ENCODE assay signal across 12 cellular contexts in the genomic region with DNA sequence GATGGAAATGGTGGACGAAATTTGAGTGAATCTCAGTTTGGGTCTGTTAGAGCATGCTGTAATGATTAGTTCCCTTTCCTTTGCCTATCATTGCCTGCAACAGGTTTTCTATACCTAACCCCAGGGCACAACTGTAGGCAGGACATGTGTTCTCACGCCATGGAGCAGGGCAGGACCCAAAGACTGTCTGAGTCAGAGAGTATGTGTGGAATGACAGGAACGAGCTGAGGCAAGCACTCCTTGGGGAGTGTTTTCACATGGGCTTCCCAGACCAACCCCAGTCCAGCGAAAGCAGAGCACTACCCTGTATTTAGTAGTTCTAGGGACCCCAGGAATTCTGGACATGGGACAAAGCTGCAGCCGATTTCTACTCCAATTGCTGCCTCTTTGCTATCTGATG.
DNase-seq lines count a peak whose midpoint lies in the region; ATAC-seq and TF ChIP-seq lines count a peak whose summit lies in the region.
"Had no signal": no experiment of that assay in that cellular context is flagged by ENCODE, and none has a peak within 500 bp of the region (broad histone marks: within the 10 kb centered on the region; RNA-seq: fewer than 3 reads in every experiment).

No MANE protein-coding gene starts in this region.

- H3K79me2 ChIP-seq in neural progenitor cell (ENCODE audit: low read depth), result no peaks in the 10 kb centered on the region

- no peaks in the 10 kb centered on the region for H3K9me3 ChIP-seq in MG63
- no peaks in the 10 kb centered on the region for H3K9me3 ChIP-seq in neural progenitor cell (ENCODE audit: low read depth)
- H3K9me3 ChIP-seq in sigmoid colon, result no peaks in the 10 kb centered on the region
- H3K9me3 ChIP-seq in mucosa of descending colon, result no peaks in the 10 kb centered on the region
- H3K9me3 ChIP-seq: heart left ventricle, spleen had no signal

- H3K27me3 Mint-ChIP-seq in Calu3 (ENCODE audit: unreplicated experiment) (no peaks in the 10 kb centered on the region), neural progenitor cell (ENCODE audit: insufficient read depth, low read depth) (no peaks in the 10 kb centered on the region)
- H3K27me3 Mint-ChIP-seq in activated naive CD8-positive, alpha-beta T cell treated with anti-CD3 and anti-CD28 coated beads for 36 hours, result peaks cover 9% of the 10 kb centered on the region

- intact Hi-C loops in Calu3 (cut with micrococcal nuclease; ENCODE audit: unreplicated experiment), result no loop called here
- intact Hi-C loops in sigmoid colon (cut with DNase I), result no loop called here
- intact Hi-C loops in mucosa of descending colon (cut with DNase I, micrococcal nuclease), result no loop called here

- H3K9ac ChIP-seq in neural progenitor cell, result no peak overlapping the region

- H3K4me1 Mint-ChIP-seq in Calu3 (ENCODE audit: low read depth, unreplicated experiment) (peaks cover 9% of the 10 kb centered on the region), neural progenitor cell (peaks cover 6% of the 10 kb centered on the region)
- peaks cover 5% of the 10 kb centered on the region for H3K4me1 Mint-ChIP-seq in activated naive CD8-positive, alpha-beta T cell treated with anti-CD3 and anti-CD28 coated beads for 36 hours

- no peak overlapping the region for H2AFZ ChIP-seq in neural progenitor cell (replicated peaks)

- no peaks in the 10 kb centered on the region for H3F3A ChIP-seq in neural progenitor cell (ENCODE audit: low read depth)

- H3K4me1 ChIP-seq in neural progenitor cell, result peaks cover 6% of the 10 kb centered on the region
- no peaks in the 10 kb centered on the region for H3K4me1 ChIP-seq in sigmoid colon
- H3K4me1 ChIP-seq in mucosa of descending colon (ENCODE audit: low read depth), result peaks cover 18% of the 10 kb centered on the region
- H3K4me1 ChIP-seq: heart left ventricle had no signal

- H3K4me3 ChIP-seq in MG63, result no peak overlapping the region
- no peak overlapping the region for H3K4me3 ChIP-seq in neural progenitor cell
- H3K4me3 ChIP-seq in sigmoid colon, result no peak overlapping the region
- H3K4me3 ChIP-seq in mucosa of descending colon, result no peak overlapping the region
- H3K4me3 ChIP-seq: heart left ventricle, spleen had no signal

- CTCF ChIA-PET in Calu3 (lab: Charles Lee), result interaction anchor here (1.0 kb wide), 1 partner anchor 28 kb away, joined by 3 read pairs; no protein-coding TSS in a partner anchor

- no peak for TF ChIP-seq EP300 in sigmoid colon (IDR thresholded peaks at IDR 0.05)

- no peaks in the 10 kb centered on the region for H3K36me3 ChIP-seq in MG63
- no peaks in the 10 kb centered on the region for H3K36me3 ChIP-seq in neural progenitor cell
- no peaks in the 10 kb centered on the region for H3K36me3 ChIP-seq in sigmoid colon
- H3K36me3 ChIP-seq in mucosa of descending colon (ENCODE audit: low read depth), result no peaks in the 10 kb centered on the region
- H3K36me3 ChIP-seq: heart left ventricle, spleen had no signal

- H4K20me1 ChIP-seq in neural progenitor cell (ENCODE audit: low read depth), result no peaks in the 10 kb centered on the region

- DNase-seq in Calu3 (peak; percentile 56), MG63 (peak; percentile 57), neural progenitor cell (ENCODE audit: low spot score) (peak; percentile 4), sigmoid colon (no peak), mucosa of descending colon (no peak)
- DNase-seq in activated naive CD8-positive, alpha-beta T cell treated with anti-CD3 and anti-CD28 coated beads for 36 hours, result no peak
- DNase-seq: heart left ventricle, NCI-H2029 treated with DMSO at 0.1 percent for 48 hours, spleen had no signal

- H3K27ac ChIP-seq in neural progenitor cell (no peak overlapping the region), sigmoid colon (no peak overlapping the region)
- H3K27ac ChIP-seq: heart left ventricle had no signal

- H3K27ac Mint-ChIP-seq in Calu3 (ENCODE audit: unreplicated experiment) (no peak overlapping the region), neural progenitor cell (no peak overlapping the region)
- no peak overlapping the region for H3K27ac Mint-ChIP-seq in activated naive CD8-positive, alpha-beta T cell treated with anti-CD3 and anti-CD28 coated beads for 36 hours
- H3K27ac Mint-ChIP-seq: CD14-positive monocyte had no signal

- H3K9me3 Mint-ChIP-seq in Calu3 (ENCODE audit: low read depth, unreplicated experiment), result no peaks in the 10 kb centered on the region
- H3K9me3 Mint-ChIP-seq in neural progenitor cell, result no peaks in the 10 kb centered on the region
- H3K9me3 Mint-ChIP-seq in activated naive CD8-positive, alpha-beta T cell treated with anti-CD3 and anti-CD28 coated beads for 36 hours, result no peaks in the 10 kb centered on the region
- H3K9me3 Mint-ChIP-seq: CD14-positive monocyte had no signal

- TF ChIP-seq CTCF in Calu3 (IDR thresholded peaks at IDR 0.05; ENCODE audit: unreplicated experiment) (no peak), neural progenitor cell (IDR thresholded peaks at IDR 0.05) (no peak), sigmoid colon (IDR thresholded peaks at IDR 0.05) (no peak), mucosa of descending colon (IDR thresholded peaks at IDR 0.05) (no peak)

- H3K4me2 ChIP-seq in neural progenitor cell, result no peak overlapping the region

- BruUV-seq in Calu3 (replicated peaks; lab: Mats Ljungman, UMichigan), result no TSS peak

- H3K4me3 Mint-ChIP-seq in Calu3 (ENCODE audit: low read depth, unreplicated experiment) (no peak overlapping the region), neural progenitor cell (no peak overlapping the region)
- H3K4me3 Mint-ChIP-seq in activated naive CD8-positive, alpha-beta T cell treated with anti-CD3 and anti-CD28 coated beads for 36 hours, result no peak overlapping the region
- H3K4me3 Mint-ChIP-seq: CD14-positive monocyte had no signal

- WGBS in sigmoid colon, 2 donors, result 88 to 95% methylated on average over 5 of the region's 5 CpGs

- TF ChIP-seq POLR2A in sigmoid colon (IDR thresholded peaks at IDR 0.05), result no peak

- H3K36me3 Mint-ChIP-seq in Calu3 (ENCODE audit: insufficient read depth, unreplicated experiment), result no peaks in the 10 kb centered on the region
- H3K36me3 Mint-ChIP-seq in neural progenitor cell, result no peaks in the 10 kb centered on the region
- H3K36me3 Mint-ChIP-seq in activated naive CD8-positive, alpha-beta T cell treated with anti-CD3 and anti-CD28 coated beads for 36 hours, result no peaks in the 10 kb centered on the region
- H3K36me3 Mint-ChIP-seq: CD14-positive monocyte had no signal

- no peaks in the 10 kb centered on the region for H3K27me3 ChIP-seq in MG63
- no peaks in the 10 kb centered on the region for H3K27me3 ChIP-seq in neural progenitor cell
- no peaks in the 10 kb centered on the region for H3K27me3 ChIP-seq in sigmoid colon
- H3K27me3 ChIP-seq: spleen had no signal

- ATAC-seq in esophagus mucosa (peak; percentile 100), GM19455 (IDR thresholded peaks at IDR 0.05; ENCODE audit: unreplicated experiment) (no peak), mucosa of descending colon (no peak)
- ATAC-seq: heart left ventricle had no signal

Comparison
In these comparisons a context has a peak if more than half of its experiments do, and no peak if none do; other contexts are left out.
1. DNase-seq: peak in Calu3 (single experiment), MG63 (single experiment) and neural progenitor cell (single experiment); none in sigmoid colon (single experiment), activated naive CD8-positive, alpha-beta T cell treated with anti-CD3 and anti-CD28 coated beads for 36 hours (single experiment) and mucosa of descending colon (0 of 3).